ENCODE assay signal across 8 cellular contexts in genomic region chr17:5584383-5584951, GRCh38. TPM values are rescaled to one million over a fixed set of nuclear protein-coding genes. Genes with fewer than 3 reads are reported as not detected.
A peak's percentile ranks its signal among the peaks of the same experiment; 100 is the strongest.
DNase-seq lines count a peak whose midpoint lies in the region; ATAC-seq and TF ChIP-seq lines count a peak whose summit lies in the region.

TSS of gene NLRP1 (minus strand) at chr17:5584509. CDS start at chr17:5583957, 552 bp downstream.

- peaks cover 61% of the 10 kb centered on the region for H3K4me1 ChIP-seq in lower lobe of right lung

- intact Hi-C loops in lower lobe of right lung (cut with DNase I), result no loop called here

- no peaks in the 10 kb centered on the region for H3K9me3 ChIP-seq in lower lobe of right lung

- H3K27me3 ChIP-seq in lower lobe of right lung (ENCODE audit: low read depth), result no peaks in the 10 kb centered on the region

- no peak for TF ChIP-seq POLR2A in NB4 (IDR thresholded peaks at IDR 0.05; ENCODE audit: extremely low read depth, insufficient read length)

- DNase-seq in GM10266 (ENCODE audit: extremely low spot score) (peak; percentile 84), HCEC 1CT (peak; percentile 95), NB4 (ENCODE audit: low read depth) (peak; percentile 85), lower lobe of right lung (peak; percentile 94), NCI-H1048 (lab: John Stamatoyannopoulos, UW) (no peak)
- peak; percentile 92 to 93 for DNase-seq in activated CD4-positive, alpha-beta T cell treated with anti-CD3 and anti-CD28 coated beads for 4 hours
- DNase-seq in stimulated activated CD4-positive, alpha-beta T cell treated with anti-CD3 and anti-CD28 coated beads, TNF-alpha, amount 100 ng/mL, for 48 hours (ENCODE audit: low read depth in 3 of 3), result peak; percentile 86 to 95 (median 90)

- H3K36me3 ChIP-seq in lower lobe of right lung, result peaks cover 26% of the 10 kb centered on the region

- peak within 1 kb of the TSS; percentile 16 for H3K4me3 ChIP-seq in NB4 (ENCODE audit: low read depth, low read length)
- H3K4me3 ChIP-seq in lower lobe of right lung, result peak within 1 kb of the TSS; percentile 65

- TF ChIP-seq CTCF in GM10266 (IDR thresholded peaks at IDR 0.05; ENCODE audit: control insufficient read depth, insufficient read depth, low read depth, missing control alignments) (no peak), NB4 (IDR thresholded peaks at IDR 0.05; ENCODE audit: low read depth, low read length) (no peak), lower lobe of right lung (IDR thresholded peaks at IDR 0.05) (no peak)

- H3K27ac ChIP-seq in cingulate gyrus (ENCODE audit: low read depth, low read length) (peak within 1 kb of the TSS; percentile 43), lower lobe of right lung (peak within 1 kb of the TSS; percentile 90)

- ATAC-seq in lower lobe of right lung, result peak; percentile 94

RNA-seq across cellular contexts. Expression of gene NLRP1, which starts in this region (rescaled TPM):
- 40.3 TPM for total RNA-seq in lower lobe of right lung
